Comparison of ENCODE assay signal across 22 cellular contexts in the genomic region with DNA sequence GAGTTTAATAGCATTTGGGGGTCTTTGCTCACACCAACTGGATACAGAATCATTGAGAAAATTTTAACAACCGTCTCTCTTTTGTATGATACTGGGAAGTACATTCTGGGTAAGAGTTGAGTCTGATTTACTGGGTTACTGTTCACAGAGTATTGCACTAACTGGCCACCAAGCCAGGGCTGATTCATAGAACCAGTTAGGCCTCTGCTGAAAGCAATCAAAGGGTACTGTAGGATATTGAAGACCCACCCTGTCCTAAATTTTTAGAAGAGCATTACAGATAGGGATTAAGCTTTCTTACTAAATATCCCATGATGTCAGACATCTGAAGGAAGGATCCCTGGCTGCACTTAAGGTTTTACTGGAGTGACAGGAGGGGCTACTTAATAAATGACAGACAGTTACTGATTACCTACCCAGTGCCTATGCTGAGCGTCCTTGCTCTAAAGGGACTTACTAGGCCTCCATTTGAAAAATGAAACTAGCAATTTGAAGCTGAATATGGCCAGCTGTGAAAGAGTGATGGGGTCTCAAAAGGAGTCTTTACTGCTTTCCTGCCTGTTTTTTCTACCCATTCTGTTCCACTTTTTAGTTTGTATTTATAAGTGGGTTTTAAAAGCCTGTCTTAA.
"Had no signal": no experiment of that assay in that cellular context is flagged by ENCODE, and none has a peak within 500 bp of the region (broad histone marks: within the 10 kb centered on the region; RNA-seq: fewer than 3 reads in every experiment).

No MANE protein-coding gene starts in this region.

- H3K27me3 ChIP-seq: adrenal gland, ascending aorta, esophagus muscularis mucosa, right atrium auricular region had no signal

- H3K9me3 ChIP-seq: adrenal gland, ascending aorta, esophagus muscularis mucosa, heart right ventricle, lower lobe of right lung, right atrium auricular region, thoracic aorta had no signal

- H3K36me3 ChIP-seq: adrenal gland had no signal

- H3K4me3 ChIP-seq: adrenal gland, ascending aorta, esophagus muscularis mucosa, heart right ventricle, lower lobe of right lung, right atrium auricular region, thoracic aorta had no signal

- H3K4me1 ChIP-seq: adrenal gland, ascending aorta, right atrium auricular region had no signal

- DNase-seq: activated B cell treated with CpG ODN at 0.5 μM for 24 hours; activated CD4-positive, alpha-beta T cell treated with anti-CD3 and anti-CD28 coated beads for 36 hours; activated CD4-positive, alpha-beta T cell treated with anti-CD3 and anti-CD28 coated beads, Interleukin-2, amount 50 U/mL, for 4 hours; activated CD8-positive, alpha-beta memory T cell treated with anti-CD3 and anti-CD28 coated beads, Interleukin-2, amount 50 U/mL, for 48 hours; activated naive CD4-positive, alpha-beta T cell; activated T-cell treated with anti-CD3 and anti-CD28 coated beads, Interleukin-2, amount 50 U/mL, for 4 hours; adrenal gland; central memory CD4-positive, alpha-beta T cell; dermis blood vessel endothelial cell; effector memory CD4-positive, alpha-beta T cell; heart right ventricle; lower lobe of right lung; mesendoderm; naive B cell; stimulated activated CD4-positive, alpha-beta T cell treated with anti-CD3 and anti-CD28 coated beads, Interleukin-4, amount 100 ng/mL, for 24 hours; stimulated activated naive CD4-positive, alpha-beta T cell treated with Interleukin-2 at 50 U/mL for 16 hours; T-helper 17 cell had no signal

- ATAC-seq: activated CD4-positive, alpha-beta T cell treated with anti-CD3 and anti-CD28 coated beads for 36 hours; activated T-cell treated with anti-CD3 and anti-CD28 coated beads, Interleukin-2, amount 50 U/mL, for 4 hours; left lobe of liver; lower lobe of right lung; T-helper 17 cell had no signal

- H3K27ac ChIP-seq: adrenal gland, ascending aorta, esophagus muscularis mucosa, heart right ventricle, lower lobe of right lung, right atrium auricular region, thoracic aorta had no signal
